In the genomic region with DNA sequence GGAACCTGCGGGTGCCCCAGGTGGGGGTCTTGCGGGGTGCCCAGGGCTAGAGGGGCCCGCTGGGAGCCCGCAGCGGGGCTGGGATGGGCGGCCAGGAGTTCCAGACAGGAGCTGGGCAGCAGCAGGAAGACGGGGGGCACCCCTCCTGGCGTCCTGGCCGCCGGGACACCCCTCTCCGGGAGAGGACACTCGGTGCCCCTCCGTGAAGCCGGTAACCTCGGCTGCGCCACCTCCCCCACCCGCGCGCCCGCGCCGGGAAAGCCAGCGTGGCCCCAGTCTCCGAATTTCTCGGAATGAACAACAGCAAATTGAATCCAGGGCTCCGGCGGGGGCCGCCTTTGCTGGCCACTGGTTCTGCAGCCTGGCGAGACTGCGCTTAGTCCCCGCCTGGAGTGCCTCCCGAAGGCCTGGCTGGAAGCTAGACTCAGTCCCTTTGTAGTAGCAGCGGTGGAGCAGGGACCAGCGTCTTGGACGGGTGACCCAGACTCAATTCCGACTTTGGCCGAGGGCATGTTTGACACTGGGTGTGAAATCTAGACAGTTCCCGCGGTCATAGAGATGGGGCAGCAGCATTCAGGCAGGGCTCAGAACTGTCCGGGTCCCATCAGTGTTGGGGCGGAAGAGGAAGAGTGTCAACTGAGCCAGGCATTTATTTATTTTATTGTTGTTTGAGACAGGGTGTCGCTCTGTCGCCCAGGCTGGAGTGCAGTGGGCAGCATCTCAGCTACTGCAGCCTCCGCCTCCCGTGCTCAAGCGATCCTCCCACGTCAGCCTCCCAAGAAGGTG, we compare ENCODE assay signal across 8 cellular contexts. TPM values are rescaled to one million over a fixed set of nuclear protein-coding genes. Genes with fewer than 3 reads are reported as not detected.
A peak's percentile ranks its signal among the peaks of the same experiment; 100 is the strongest.
DNase-seq lines count a peak whose midpoint lies in the region; ATAC-seq and FAIRE-seq lines count a peak whose summit lies in the region.

No MANE protein-coding gene starts in this region.

- ATAC-seq in HG03135 (IDR thresholded peaks at IDR 0.05; ENCODE audit: unreplicated experiment) (peak; percentile 30), left ventricle myocardium superior (peak; percentile 53), GM18511 (IDR thresholded peaks at IDR 0.05; ENCODE audit: unreplicated experiment) (no peak)

- H3K27ac ChIP-seq in angular gyrus (ENCODE audit: low read depth, low read length): peak overlapping the region; percentile 86

- no peak for FAIRE-seq in RCC 7860 (lab: Jason Lieb, UNC)

- intact Hi-C loops in left ventricle myocardium superior (cut with micrococcal nuclease): no loop called here

- peak; percentile 30 for DNase-seq in NCI-H1694 treated with DMSO at 0.1 percent for 48 hours (lab: John Stamatoyannopoulos, UW)
- no peak for DNase-seq in NCI-H1694 (lab: John Stamatoyannopoulos, UW)
- peak; percentile 24 for DNase-seq in RCC 7860 (ENCODE audit: low spot score)
- DNase-seq in left ventricle myocardium superior: peak; percentile 78
- DNase-seq in pons (ENCODE audit: low spot score): peak; percentile 35

RNA-seq across cellular contexts. Expression of a gene that starts 0.8 kb away (rescaled TPM):
- total RNA-seq in left ventricle myocardium superior: 35.1 TPM
